Comparison of ENCODE assay signal across 8 cellular contexts in the genomic region with DNA sequence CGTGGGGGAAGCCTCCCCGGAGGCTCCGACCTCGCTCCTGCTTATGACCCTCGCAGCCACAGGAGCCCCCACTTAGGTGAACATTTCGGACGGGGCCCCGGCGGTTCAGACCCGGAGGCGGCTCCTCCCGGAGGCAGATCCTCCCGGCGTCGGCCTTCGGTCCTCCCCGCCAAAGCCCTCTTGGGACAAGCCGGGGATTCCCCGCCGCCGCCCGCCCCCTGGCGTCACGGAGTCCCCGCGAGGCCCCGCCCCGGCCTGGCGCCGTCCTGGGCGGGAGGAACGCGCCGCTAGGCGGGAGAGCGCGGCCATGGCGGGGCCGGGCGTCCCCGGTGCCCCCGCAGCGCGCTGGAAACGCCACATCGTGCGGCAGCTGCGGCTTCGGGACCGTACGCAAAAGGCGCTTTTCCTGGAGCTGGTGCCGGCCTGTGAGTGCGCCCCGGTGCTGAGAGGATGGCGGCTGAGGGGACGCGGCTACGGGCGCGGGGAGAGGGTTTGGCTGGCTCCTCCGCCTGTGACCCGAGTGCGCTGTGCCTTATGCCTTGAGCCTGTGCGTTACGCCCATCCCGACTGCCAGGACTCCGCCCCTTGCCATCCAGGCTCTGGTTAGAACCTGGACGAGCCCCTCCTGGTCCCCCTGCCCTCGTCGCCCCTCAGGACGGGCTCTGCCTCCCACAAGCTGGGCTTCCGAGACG. TPM values are rescaled to one million over a fixed set of nuclear protein-coding genes. Genes with fewer than 3 reads are reported as not detected.
DNase-seq lines count a peak whose midpoint lies in the region; ATAC-seq and TF ChIP-seq lines count a peak whose summit lies in the region.

TSS of gene ATG16L2 (plus strand) at position 273 of the 692 bp plus-strand sequence. CDS start at position 308, 35 bp downstream.

- DNase-seq in NCI-H748 treated with DMSO at 0.1 percent for 48 hours (lab: John Stamatoyannopoulos, UW) (peak; percentile 70), lower lobe of right lung (peak; percentile 91)
- DNase-seq in activated CD4-positive, alpha-beta memory T cell treated with anti-CD3 and anti-CD28 coated beads for 36 hours, result peak; percentile 92
- DNase-seq in stimulated activated CD4-positive, alpha-beta T cell treated with anti-CD3 and anti-CD28 coated beads, TNF-alpha, amount 100 ng/mL, for 24 hours (ENCODE audit: low read depth in 3 of 3), result peak; percentile 73 to 87 (median 83)

- H4K20me1 ChIP-seq in BLaER1 treated with 17β-estradiol and CSF1 and Interleukin-3, amounts not matched to agents 10 nM and 100 nM, result peaks cover 0 to 24% (median 0%) of the 10 kb centered on the region in 11 experiments; a peak in 5 of 22 replicates

- peak; percentile 71 for ATAC-seq in HG03432 (IDR thresholded peaks at IDR 0.05; ENCODE audit: unreplicated experiment)
- ATAC-seq in lower lobe of right lung, result peak; percentile 95 to 96

- H3K27ac ChIP-seq in BLaER1 treated with 17β-estradiol and CSF1 and Interleukin-3, amounts not matched to agents 10 nM and 100 nM, result peak within 1 kb of the TSS; percentile 95 to 100 (median 98)
- H3K27ac ChIP-seq in duodenal mucosa (ENCODE audit: low read depth, low read length), result peak within 1 kb of the TSS; percentile 96
- H3K27ac ChIP-seq in lower lobe of right lung, result peak within 1 kb of the TSS; percentile 99

- H3K9me3 ChIP-seq in BLaER1 treated with 17β-estradiol and CSF1 and Interleukin-3, amounts not matched to agents 10 nM and 100 nM (replicated peaks in 1 of 11), result no peaks in the 10 kb centered on the region
- H3K9me3 ChIP-seq in duodenal mucosa (ENCODE audit: control insufficient read depth in 1 of 2, low read length in 2 of 2) (no peaks in the 10 kb centered on the region), lower lobe of right lung (no peaks in the 10 kb centered on the region)

- peak within 1 kb of the TSS; percentile 98 for H3K4me3 Mint-ChIP-seq in activated CD4-positive, alpha-beta memory T cell treated with anti-CD3 and anti-CD28 coated beads for 36 hours

- peak within 1 kb of the TSS; percentile 96 to 100 (median 99) for H3K4me2 ChIP-seq in BLaER1 treated with 17β-estradiol and CSF1 and Interleukin-3, amounts not matched to agents 10 nM and 100 nM

- H3K9me3 Mint-ChIP-seq in activated CD4-positive, alpha-beta memory T cell treated with anti-CD3 and anti-CD28 coated beads for 36 hours, result no peaks in the 10 kb centered on the region

- peak within 1 kb of the TSS; percentile 66 to 92 (median 80) for H3K4me3 ChIP-seq in BLaER1 treated with 17β-estradiol and CSF1 and Interleukin-3, amounts not matched to agents 10 nM and 100 nM
- peak within 1 kb of the TSS; percentile 85 to 93 for H3K4me3 ChIP-seq in duodenal mucosa (ENCODE audit: low read depth in 1 of 2, low read length in 2 of 2)
- H3K4me3 ChIP-seq in lower lobe of right lung, result peak within 1 kb of the TSS; percentile 79

- peak within 1 kb of the TSS; percentile 98 for H3K27ac Mint-ChIP-seq in activated CD4-positive, alpha-beta memory T cell treated with anti-CD3 and anti-CD28 coated beads for 36 hours

- peak within 1 kb of the TSS; percentile 92 to 100 (median 98) for H3K9ac ChIP-seq in BLaER1 treated with 17β-estradiol and CSF1 and Interleukin-3, amounts not matched to agents 10 nM and 100 nM
- peak within 1 kb of the TSS; percentile 80 to 95 for H3K9ac ChIP-seq in duodenal mucosa (ENCODE audit: low read depth in 1 of 2, low read length in 2 of 2)

- intact Hi-C loops in activated CD4-positive, alpha-beta memory T cell treated with anti-CD3 and anti-CD28 coated beads for 36 hours (cut with micrococcal nuclease), result loop anchor here (1.0 kb wide), 2 partner anchors 8 to 21 kb away; no protein-coding TSS in a partner anchor
- intact Hi-C loops in lower lobe of right lung (cut with DNase I), result no loop called here

- TF ChIP-seq CTCF in lower lobe of right lung (IDR thresholded peaks at IDR 0.05), result peak; percentile 39

- peaks cover 54 to 75% (median 62%) of the 10 kb centered on the region in 10 experiments for H3K4me1 ChIP-seq in BLaER1 treated with 17β-estradiol and CSF1 and Interleukin-3, amounts not matched to agents 10 nM and 100 nM
- H3K4me1 ChIP-seq in duodenal mucosa (ENCODE audit: control insufficient read depth in 1 of 2, insufficient read depth in 2 of 2, low read length in 2 of 2) (peaks cover 20 to 34% of the 10 kb centered on the region in 2 donors), lower lobe of right lung (peaks cover 59% of the 10 kb centered on the region)

- peaks cover 32 to 59% (median 49%) of the 10 kb centered on the region in 11 experiments for H3K36me3 ChIP-seq in BLaER1 treated with 17β-estradiol and CSF1 and Interleukin-3, amounts not matched to agents 10 nM and 100 nM
- H3K36me3 ChIP-seq in duodenal mucosa (ENCODE audit: control insufficient read depth in 1 of 2, insufficient read depth in 2 of 2, low read length in 2 of 2) (peaks cover 4 to 20% of the 10 kb centered on the region in 2 donors), lower lobe of right lung (peaks cover 22% of the 10 kb centered on the region)

- TF ChIP-seq POLR2A in GM19193 (IDR thresholded peaks at IDR 0.05; ENCODE audit: extremely low read depth, insufficient read depth, insufficient read length), result peak; percentile 73

- H3K4me1 Mint-ChIP-seq in activated CD4-positive, alpha-beta memory T cell treated with anti-CD3 and anti-CD28 coated beads for 36 hours (ENCODE audit: low read depth), result peaks cover 33% of the 10 kb centered on the region

- CTCF ChIA-PET in activated CD4-positive, alpha-beta memory T cell treated with anti-CD3 and anti-CD28 coated beads for 36 hours (lab: Charles Lee), result interaction anchor here (0.8 to 5.4 kb wide), 7 partner anchors 8 to 328 kb away, joined by 6 to 63 read pairs (median 13); partner anchors contain the start of genes FCHSD2 and STARD10

- H3K27me3 ChIP-seq in BLaER1 treated with 17β-estradiol and CSF1 and Interleukin-3, amounts not matched to agents 10 nM and 100 nM, result no peaks in the 10 kb centered on the region
- H3K27me3 ChIP-seq in duodenal mucosa (ENCODE audit: control insufficient read depth in 1 of 2, insufficient read depth in 2 of 2, low read length in 2 of 2), result no peaks in the 10 kb centered on the region
- H3K27me3 ChIP-seq in lower lobe of right lung (ENCODE audit: low read depth), result no peaks in the 10 kb centered on the region

- H3K27me3 Mint-ChIP-seq in activated CD4-positive, alpha-beta memory T cell treated with anti-CD3 and anti-CD28 coated beads for 36 hours, result no peaks in the 10 kb centered on the region

- peaks cover 44% of the 10 kb centered on the region for H3K36me3 Mint-ChIP-seq in activated CD4-positive, alpha-beta memory T cell treated with anti-CD3 and anti-CD28 coated beads for 36 hours

- POLR2A ChIA-PET in activated CD4-positive, alpha-beta memory T cell treated with anti-CD3 and anti-CD28 coated beads for 36 hours (lab: Charles Lee), result interaction anchor here (0.7 to 3.2 kb wide), 3 partner anchors 21 to 93 kb away, joined by 4 to 19 read pairs (median 8); partner anchors contain the start of gene STARD10

RNA-seq across cellular contexts. Expression of gene ATG16L2, which starts in this region (rescaled TPM):
- total RNA-seq in activated CD4-positive, alpha-beta memory T cell treated with anti-CD3 and anti-CD28 coated beads for 36 hours, result 10 to 100 TPM; 79.7 to 91.1 TPM
- total RNA-seq in lower lobe of right lung, result 104 TPM

Comparison
In these comparisons a context has a peak if more than half of its experiments do, and no peak if none do; other contexts are left out.
1. Peak in every context shown above with its lines: DNase-seq, ATAC-seq, H3K4me3 ChIP-seq and H3K27ac ChIP-seq.